Comparison of ENCODE assay signal across 21 cellular contexts in the genomic region with DNA sequence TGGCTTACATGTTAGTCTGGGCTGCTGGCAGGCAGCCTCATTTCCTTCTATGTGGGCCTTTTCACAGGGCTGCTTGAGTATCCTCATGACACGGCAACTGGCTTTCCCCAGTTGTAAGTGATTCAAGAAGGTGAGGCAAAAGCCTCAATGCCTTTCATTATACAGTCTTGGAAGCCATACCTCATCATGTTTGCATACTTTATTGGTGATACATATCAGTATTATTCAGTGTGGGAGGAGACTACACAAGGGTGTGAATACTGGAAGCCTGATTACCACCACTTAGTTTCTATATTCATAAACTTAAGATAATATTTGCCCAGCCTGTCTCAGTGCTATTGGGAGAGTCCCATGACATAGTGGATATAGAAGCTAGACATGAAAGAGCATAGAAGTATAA.
"Had no signal": no experiment of that assay in that cellular context is flagged by ENCODE, and none has a peak within 500 bp of the region (broad histone marks: within the 10 kb centered on the region; RNA-seq: fewer than 3 reads in every experiment).

No MANE protein-coding gene starts in this region.

- H3K4me1 ChIP-seq: adrenal gland, gastrocnemius medialis, heart left ventricle, lower lobe of right lung, pancreas, sigmoid colon had no signal

- DNase-seq: activated CD4-positive, alpha-beta T cell treated with anti-CD3 and anti-CD28 coated beads for 48 hours; activated CD8-positive, alpha-beta T cell treated with anti-CD3 and anti-CD28 coated beads for 36 hours; activated effector memory CD4-positive, alpha-beta T cell treated with Interleukin-2 at 50 U/mL for 16 hours; activated naive CD4-positive, alpha-beta T cell treated with anti-CD3 and anti-CD28 coated beads, Interleukin-2, amount 50 U/mL, for 16 hours; activated T-cell treated with anti-CD3 and anti-CD28 coated beads, Interleukin-2, amount 50 U/mL, for 4 hours; adrenal gland; effector CD4-positive, alpha-beta T cell; gastrocnemius medialis; heart left ventricle; immature natural killer cell; left cardiac atrium; lower lobe of right lung; midbrain; pancreas; sigmoid colon; stimulated activated CD4-positive, alpha-beta T cell treated with anti-CD3 and anti-CD28 coated beads, Interleukin-1b, Interleukin-23, amount 100 ng/mL, for 48 hours; T-helper 2 cell had no signal

- H3K27ac Mint-ChIP-seq: activated CD8-positive, alpha-beta T cell treated with anti-CD3 and anti-CD28 coated beads for 36 hours; immature natural killer cell; WTC11 had no signal

- ATAC-seq: activated CD8-positive, alpha-beta T cell treated with anti-CD3 and anti-CD28 coated beads for 36 hours; activated T-cell treated with anti-CD3 and anti-CD28 coated beads, Interleukin-2, amount 50 U/mL, for 4 hours; gastrocnemius medialis; heart left ventricle; left cardiac atrium; WTC11 had no signal

- H3K4me3 ChIP-seq: adrenal gland, coronary artery, gastrocnemius medialis, heart left ventricle, lower lobe of right lung, pancreas, sigmoid colon had no signal

- H3K9me3 ChIP-seq: adrenal gland, gastrocnemius medialis, heart left ventricle, lower lobe of right lung, pancreas, sigmoid colon had no signal

- H3K27me3 ChIP-seq: adrenal gland, gastrocnemius medialis, heart left ventricle, pancreas, sigmoid colon had no signal

- H3K27me3 Mint-ChIP-seq: activated CD8-positive, alpha-beta T cell treated with anti-CD3 and anti-CD28 coated beads for 36 hours; central memory CD8-positive, alpha-beta T cell had no signal

- H3K36me3 Mint-ChIP-seq: immature natural killer cell, WTC11 had no signal

- H3K36me3 ChIP-seq: adrenal gland, gastrocnemius medialis, heart left ventricle, lower lobe of right lung, pancreas, sigmoid colon had no signal

- H3K4me3 Mint-ChIP-seq: activated CD8-positive, alpha-beta T cell treated with anti-CD3 and anti-CD28 coated beads for 36 hours; activated T-cell treated with anti-CD3 and anti-CD28 coated beads, Interleukin-2, amount 50 U/mL, for 4 hours; central memory CD8-positive, alpha-beta T cell; immature natural killer cell; neural crest cell; WTC11 had no signal

- H3K4me1 Mint-ChIP-seq: central memory CD8-positive, alpha-beta T cell; immature natural killer cell had no signal

- H3K9me3 Mint-ChIP-seq: activated CD8-positive, alpha-beta T cell treated with anti-CD3 and anti-CD28 coated beads for 36 hours; activated T-cell treated with anti-CD3 and anti-CD28 coated beads, Interleukin-2, amount 50 U/mL, for 4 hours; neural crest cell; WTC11 had no signal

- H3K27ac ChIP-seq: adrenal gland, coronary artery, gastrocnemius medialis, heart left ventricle, lower lobe of right lung, pancreas, sigmoid colon had no signal
